In the genomic region with DNA sequence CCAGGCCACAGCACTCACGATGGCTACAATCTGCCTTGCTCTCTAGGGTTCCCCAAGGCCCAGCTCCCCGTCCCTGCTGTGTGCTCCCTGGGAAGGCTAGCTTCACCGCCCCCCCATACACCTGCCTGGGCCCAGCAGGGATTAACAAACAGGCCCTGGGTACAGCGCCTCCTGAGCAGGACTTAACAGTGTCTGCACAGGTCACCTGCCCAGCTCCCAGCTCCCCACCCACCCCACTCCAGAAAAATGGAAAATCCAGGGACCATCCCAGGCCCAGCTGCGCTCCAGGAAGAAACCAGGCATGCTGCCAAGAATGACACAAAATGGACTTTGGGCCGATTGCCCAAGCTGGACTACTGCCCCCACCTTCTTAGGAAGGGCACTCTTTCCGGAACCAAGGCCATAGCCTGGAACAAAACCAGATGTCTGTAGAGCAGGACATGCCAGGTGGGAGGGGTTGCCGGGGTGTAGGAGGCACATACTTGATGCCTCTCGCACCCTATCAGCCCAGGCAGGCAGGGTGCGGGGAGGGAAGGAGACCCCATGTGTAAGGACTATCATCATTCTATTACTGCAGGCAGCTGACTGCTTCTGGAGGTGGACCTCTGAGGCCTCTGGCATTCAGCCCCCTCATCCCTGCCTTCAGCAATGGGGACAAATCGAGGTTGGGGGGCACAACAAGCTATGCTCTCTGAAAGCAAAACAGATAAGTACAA, we compare ENCODE assay signal across 1 cellular context.
TF ChIP-seq lines count a peak whose summit lies in the region.

No MANE protein-coding gene starts in this region.

TF ChIP-seq in HepG2, 621 proteins besides CTCF, POLR2A, EP300 and RAD21 (continued from another document and continues in another):
- TF ChIP-seq, protein P1, sequence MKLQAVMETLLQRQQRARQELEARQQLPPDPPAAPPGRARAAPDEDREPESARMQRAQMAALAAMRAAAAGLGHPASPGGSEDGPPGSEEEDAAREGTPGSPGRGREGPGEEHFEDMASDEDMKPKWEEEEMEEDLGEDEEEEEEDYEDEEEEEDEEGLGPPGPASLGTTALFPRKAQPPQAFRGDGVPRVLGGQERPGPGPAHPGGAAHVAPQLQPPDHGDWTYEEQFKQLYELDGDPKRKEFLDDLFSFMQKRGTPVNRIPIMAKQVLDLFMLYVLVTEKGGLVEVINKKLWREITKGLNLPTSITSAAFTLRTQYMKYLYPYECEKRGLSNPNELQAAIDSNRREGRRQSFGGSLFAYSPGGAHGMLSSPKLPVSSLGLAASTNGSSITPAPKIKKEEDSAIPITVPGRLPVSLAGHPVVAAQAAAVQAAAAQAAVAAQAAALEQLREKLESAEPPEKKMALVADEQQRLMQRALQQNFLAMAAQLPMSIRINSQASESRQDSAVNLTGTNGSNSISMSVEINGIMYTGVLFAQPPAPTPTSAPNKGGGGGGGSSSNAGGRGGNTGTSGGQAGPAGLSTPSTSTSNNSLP (IDR thresholded peaks at IDR 0.05; ENCODE audit: low read depth, low read length): peak; percentile 86
- TF ChIP-seq ZSCAN30 (CRISPR knock-in tag; IDR thresholded peaks at IDR 0.05) (no peak), MXI1 (IDR thresholded peaks at IDR 0.05; ENCODE audit: borderline replicate concordance, low read depth, low read length) (peak; percentile 88; the same call in 2 of the 3 replicates), PITX1 (CRISPR knock-in tag; IDR thresholded peaks at IDR 0.05) (peak; percentile 98), ZNF432 (CRISPR knock-in tag; IDR thresholded peaks at IDR 0.05; ENCODE audit: borderline replicate concordance) (no peak), SOX5 (CRISPR knock-in tag; IDR thresholded peaks at IDR 0.05; ENCODE audit: borderline replicate concordance) (peak; percentile 98), YEATS4 (CRISPR knock-in tag; IDR thresholded peaks at IDR 0.05; ENCODE audit: borderline replicate concordance) (peak; percentile 94), ZKSCAN1 (IDR thresholded peaks at IDR 0.05; ENCODE audit: low read length) (peak; percentile 38; the same call in 1 of the 2 replicates), MEIS2 (CRISPR knock-in tag; IDR thresholded peaks at IDR 0.05) (peak; percentile 92), ZNF761 (CRISPR knock-in tag; conservative IDR thresholded peaks at IDR 0.05) (peak; percentile 73), ZNF251 (CRISPR knock-in tag; IDR thresholded peaks at IDR 0.05) (peak; percentile 22; the same call in 1 of the 2 replicates), SSRP1 (CRISPR knock-in tag; IDR thresholded peaks at IDR 0.05) (peak; percentile 94), TCF12 (IDR thresholded peaks at IDR 0.05) (no peak), TCF12 (CRISPR knock-in tag; IDR thresholded peaks at IDR 0.05) (peak; percentile 100), HOXA7 (CRISPR knock-in tag; IDR thresholded peaks at IDR 0.05) (no peak), ONECUT2 (CRISPR knock-in tag; IDR thresholded peaks at IDR 0.05) (peak; percentile 56), ZIK1 (CRISPR knock-in tag; IDR thresholded peaks at IDR 0.05; ENCODE audit: borderline replicate concordance, low read depth) (peak; percentile 92; the same call in 1 of the 2 replicates), SCMH1 (CRISPR knock-in tag; IDR thresholded peaks at IDR 0.05; ENCODE audit: borderline replicate concordance) (no peak), ETV6 (CRISPR knock-in tag; conservative IDR thresholded peaks at IDR 0.05) (peak; percentile 95), SP140L (CRISPR knock-in tag; IDR thresholded peaks at IDR 0.05; ENCODE audit: borderline replicate concordance) (peak; percentile 95; the same call in 1 of the 2 replicates), TBX2 (CRISPR knock-in tag; IDR thresholded peaks at IDR 0.05; ENCODE audit: borderline replicate concordance) (peak; percentile 100), MXD4 (CRISPR knock-in tag; IDR thresholded peaks at IDR 0.05) (peak; percentile 57), ZFP36L1 (CRISPR knock-in tag; IDR thresholded peaks at IDR 0.05) (peak; percentile 95), RBM39 (IDR thresholded peaks at IDR 0.05; ENCODE audit: low read depth, low read length, poor library complexity, severe bottlenecking) (peak; percentile 55), ZNF468 (CRISPR knock-in tag; IDR thresholded peaks at IDR 0.05) (no peak; the same call in 1 of the 2 replicates)
- TF ChIP-seq, protein P2, sequence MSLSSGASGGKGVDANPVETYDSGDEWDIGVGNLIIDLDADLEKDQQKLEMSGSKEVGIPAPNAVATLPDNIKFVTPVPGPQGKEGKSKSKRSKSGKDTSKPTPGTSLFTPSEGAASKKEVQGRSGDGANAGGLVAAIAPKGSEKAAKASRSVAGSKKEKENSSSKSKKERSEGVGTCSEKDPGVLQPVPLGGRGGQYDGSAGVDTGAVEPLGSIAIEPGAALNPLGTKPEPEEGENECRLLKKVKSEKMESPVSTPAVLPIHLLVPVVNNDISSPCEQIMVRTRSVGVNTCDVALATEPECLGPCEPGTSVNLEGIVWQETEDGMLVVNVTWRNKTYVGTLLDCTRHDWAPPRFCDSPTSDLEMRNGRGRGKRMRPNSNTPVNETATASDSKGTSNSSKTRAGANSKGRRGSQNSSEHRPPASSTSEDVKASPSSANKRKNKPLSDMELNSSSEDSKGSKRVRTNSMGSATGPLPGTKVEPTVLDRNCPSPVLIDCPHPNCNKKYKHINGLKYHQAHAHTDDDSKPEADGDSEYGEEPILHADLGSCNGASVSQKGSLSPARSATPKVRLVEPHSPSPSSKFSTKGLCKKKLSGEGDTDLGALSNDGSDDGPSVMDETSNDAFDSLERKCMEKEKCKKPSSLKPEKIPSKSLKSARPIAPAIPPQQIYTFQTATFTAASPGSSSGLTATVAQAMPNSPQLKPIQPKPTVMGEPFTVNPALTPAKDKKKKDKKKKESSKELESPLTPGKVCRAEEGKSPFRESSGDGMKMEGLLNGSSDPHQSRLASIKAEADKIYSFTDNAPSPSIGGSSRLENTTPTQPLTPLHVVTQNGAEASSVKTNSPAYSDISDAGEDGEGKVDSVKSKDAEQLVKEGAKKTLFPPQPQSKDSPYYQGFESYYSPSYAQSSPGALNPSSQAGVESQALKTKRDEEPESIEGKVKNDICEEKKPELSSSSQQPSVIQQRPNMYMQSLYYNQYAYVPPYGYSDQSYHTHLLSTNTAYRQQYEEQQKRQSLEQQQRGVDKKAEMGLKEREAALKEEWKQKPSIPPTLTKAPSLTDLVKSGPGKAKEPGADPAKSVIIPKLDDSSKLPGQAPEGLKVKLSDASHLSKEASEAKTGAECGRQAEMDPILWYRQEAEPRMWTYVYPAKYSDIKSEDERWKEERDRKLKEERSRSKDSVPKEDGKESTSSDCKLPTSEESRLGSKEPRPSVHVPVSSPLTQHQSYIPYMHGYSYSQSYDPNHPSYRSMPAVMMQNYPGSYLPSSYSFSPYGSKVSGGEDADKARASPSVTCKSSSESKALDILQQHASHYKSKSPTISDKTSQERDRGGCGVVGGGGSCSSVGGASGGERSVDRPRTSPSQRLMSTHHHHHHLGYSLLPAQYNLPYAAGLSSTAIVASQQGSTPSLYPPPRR (CRISPR knock-in tag; IDR thresholded peaks at IDR 0.05; ENCODE audit: borderline replicate concordance): peak; percentile 98
- TF ChIP-seq, protein P3, sequence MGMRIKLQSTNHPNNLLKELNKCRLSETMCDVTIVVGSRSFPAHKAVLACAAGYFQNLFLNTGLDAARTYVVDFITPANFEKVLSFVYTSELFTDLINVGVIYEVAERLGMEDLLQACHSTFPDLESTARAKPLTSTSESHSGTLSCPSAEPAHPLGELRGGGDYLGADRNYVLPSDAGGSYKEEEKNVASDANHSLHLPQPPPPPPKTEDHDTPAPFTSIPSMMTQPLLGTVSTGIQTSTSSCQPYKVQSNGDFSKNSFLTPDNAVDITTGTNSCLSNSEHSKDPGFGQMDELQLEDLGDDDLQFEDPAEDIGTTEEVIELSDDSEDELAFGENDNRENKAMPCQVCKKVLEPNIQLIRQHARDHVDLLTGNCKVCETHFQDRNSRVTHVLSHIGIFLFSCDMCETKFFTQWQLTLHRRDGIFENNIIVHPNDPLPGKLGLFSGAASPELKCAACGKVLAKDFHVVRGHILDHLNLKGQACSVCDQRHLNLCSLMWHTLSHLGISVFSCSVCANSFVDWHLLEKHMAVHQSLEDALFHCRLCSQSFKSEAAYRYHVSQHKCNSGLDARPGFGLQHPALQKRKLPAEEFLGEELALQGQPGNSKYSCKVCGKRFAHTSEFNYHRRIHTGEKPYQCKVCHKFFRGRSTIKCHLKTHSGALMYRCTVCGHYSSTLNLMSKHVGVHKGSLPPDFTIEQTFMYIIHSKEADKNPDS (CRISPR knock-in tag; IDR thresholded peaks at IDR 0.05): peak; percentile 94
- TF ChIP-seq, protein P4, sequence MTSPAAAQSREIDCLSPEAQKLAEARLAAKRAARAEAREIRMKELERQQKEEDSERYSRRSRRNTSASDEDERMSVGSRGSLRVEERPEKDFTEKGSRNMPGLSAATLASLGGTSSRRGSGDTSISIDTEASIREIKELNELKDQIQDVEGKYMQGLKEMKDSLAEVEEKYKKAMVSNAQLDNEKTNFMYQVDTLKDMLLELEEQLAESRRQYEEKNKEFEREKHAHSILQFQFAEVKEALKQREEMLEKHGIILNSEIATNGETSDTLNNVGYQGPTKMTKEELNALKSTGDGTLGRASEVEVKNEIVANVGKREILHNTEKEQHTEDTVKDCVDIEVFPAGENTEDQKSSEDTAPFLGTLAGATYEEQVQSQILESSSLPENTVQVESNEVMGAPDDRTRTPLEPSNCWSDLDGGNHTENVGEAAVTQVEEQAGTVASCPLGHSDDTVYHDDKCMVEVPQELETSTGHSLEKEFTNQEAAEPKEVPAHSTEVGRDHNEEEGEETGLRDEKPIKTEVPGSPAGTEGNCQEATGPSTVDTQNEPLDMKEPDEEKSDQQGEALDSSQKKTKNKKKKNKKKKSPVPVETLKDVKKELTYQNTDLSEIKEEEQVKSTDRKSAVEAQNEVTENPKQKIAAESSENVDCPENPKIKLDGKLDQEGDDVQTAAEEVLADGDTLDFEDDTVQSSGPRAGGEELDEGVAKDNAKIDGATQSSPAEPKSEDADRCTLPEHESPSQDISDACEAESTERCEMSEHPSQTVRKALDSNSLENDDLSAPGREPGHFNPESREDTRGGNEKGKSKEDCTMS (CRISPR knock-in tag; conservative IDR thresholded peaks at IDR 0.05): no peak
- TF ChIP-seq, protein P5, sequence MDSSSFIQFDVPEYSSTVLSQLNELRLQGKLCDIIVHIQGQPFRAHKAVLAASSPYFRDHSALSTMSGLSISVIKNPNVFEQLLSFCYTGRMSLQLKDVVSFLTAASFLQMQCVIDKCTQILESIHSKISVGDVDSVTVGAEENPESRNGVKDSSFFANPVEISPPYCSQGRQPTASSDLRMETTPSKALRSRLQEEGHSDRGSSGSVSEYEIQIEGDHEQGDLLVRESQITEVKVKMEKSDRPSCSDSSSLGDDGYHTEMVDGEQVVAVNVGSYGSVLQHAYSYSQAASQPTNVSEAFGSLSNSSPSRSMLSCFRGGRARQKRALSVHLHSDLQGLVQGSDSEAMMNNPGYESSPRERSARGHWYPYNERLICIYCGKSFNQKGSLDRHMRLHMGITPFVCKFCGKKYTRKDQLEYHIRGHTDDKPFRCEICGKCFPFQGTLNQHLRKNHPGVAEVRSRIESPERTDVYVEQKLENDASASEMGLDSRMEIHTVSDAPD (CRISPR knock-in tag; IDR thresholded peaks at IDR 0.05): peak; percentile 98
- TF ChIP-seq, protein P6, sequence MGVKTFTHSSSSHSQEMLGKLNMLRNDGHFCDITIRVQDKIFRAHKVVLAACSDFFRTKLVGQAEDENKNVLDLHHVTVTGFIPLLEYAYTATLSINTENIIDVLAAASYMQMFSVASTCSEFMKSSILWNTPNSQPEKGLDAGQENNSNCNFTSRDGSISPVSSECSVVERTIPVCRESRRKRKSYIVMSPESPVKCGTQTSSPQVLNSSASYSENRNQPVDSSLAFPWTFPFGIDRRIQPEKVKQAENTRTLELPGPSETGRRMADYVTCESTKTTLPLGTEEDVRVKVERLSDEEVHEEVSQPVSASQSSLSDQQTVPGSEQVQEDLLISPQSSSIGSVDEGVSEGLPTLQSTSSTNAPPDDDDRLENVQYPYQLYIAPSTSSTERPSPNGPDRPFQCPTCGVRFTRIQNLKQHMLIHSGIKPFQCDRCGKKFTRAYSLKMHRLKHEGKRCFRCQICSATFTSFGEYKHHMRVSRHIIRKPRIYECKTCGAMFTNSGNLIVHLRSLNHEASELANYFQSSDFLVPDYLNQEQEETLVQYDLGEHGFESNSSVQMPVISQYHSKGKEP (CRISPR knock-in tag; IDR thresholded peaks at IDR 0.05): peak; percentile 67; the same call in 1 of the 2 replicates
- TF ChIP-seq, protein P7, sequence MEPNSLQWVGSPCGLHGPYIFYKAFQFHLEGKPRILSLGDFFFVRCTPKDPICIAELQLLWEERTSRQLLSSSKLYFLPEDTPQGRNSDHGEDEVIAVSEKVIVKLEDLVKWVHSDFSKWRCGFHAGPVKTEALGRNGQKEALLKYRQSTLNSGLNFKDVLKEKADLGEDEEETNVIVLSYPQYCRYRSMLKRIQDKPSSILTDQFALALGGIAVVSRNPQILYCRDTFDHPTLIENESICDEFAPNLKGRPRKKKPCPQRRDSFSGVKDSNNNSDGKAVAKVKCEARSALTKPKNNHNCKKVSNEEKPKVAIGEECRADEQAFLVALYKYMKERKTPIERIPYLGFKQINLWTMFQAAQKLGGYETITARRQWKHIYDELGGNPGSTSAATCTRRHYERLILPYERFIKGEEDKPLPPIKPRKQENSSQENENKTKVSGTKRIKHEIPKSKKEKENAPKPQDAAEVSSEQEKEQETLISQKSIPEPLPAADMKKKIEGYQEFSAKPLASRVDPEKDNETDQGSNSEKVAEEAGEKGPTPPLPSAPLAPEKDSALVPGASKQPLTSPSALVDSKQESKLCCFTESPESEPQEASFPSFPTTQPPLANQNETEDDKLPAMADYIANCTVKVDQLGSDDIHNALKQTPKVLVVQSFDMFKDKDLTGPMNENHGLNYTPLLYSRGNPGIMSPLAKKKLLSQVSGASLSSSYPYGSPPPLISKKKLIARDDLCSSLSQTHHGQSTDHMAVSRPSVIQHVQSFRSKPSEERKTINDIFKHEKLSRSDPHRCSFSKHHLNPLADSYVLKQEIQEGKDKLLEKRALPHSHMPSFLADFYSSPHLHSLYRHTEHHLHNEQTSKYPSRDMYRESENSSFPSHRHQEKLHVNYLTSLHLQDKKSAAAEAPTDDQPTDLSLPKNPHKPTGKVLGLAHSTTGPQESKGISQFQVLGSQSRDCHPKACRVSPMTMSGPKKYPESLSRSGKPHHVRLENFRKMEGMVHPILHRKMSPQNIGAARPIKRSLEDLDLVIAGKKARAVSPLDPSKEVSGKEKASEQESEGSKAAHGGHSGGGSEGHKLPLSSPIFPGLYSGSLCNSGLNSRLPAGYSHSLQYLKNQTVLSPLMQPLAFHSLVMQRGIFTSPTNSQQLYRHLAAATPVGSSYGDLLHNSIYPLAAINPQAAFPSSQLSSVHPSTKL (CRISPR knock-in tag; IDR thresholded peaks at IDR 0.05): peak; percentile 100
- TF ChIP-seq, protein P8, sequence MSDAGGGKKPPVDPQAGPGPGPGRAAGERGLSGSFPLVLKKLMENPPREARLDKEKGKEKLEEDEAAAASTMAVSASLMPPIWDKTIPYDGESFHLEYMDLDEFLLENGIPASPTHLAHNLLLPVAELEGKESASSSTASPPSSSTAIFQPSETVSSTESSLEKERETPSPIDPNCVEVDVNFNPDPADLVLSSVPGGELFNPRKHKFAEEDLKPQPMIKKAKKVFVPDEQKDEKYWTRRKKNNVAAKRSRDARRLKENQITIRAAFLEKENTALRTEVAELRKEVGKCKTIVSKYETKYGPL (CRISPR knock-in tag; IDR thresholded peaks at IDR 0.05): no peak
- TF ChIP-seq, protein P9, sequence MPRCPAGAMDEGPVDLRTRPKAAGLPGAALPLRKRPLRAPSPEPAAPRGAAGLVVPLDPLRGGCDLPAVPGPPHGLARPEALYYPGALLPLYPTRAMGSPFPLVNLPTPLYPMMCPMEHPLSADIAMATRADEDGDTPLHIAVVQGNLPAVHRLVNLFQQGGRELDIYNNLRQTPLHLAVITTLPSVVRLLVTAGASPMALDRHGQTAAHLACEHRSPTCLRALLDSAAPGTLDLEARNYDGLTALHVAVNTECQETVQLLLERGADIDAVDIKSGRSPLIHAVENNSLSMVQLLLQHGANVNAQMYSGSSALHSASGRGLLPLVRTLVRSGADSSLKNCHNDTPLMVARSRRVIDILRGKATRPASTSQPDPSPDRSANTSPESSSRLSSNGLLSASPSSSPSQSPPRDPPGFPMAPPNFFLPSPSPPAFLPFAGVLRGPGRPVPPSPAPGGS (CRISPR knock-in tag; IDR thresholded peaks at IDR 0.05): peak; percentile 97
